8 cellular contexts compared by ENCODE assay signal in genomic region chr12:3655331-3655900, GRCh38.
A peak's percentile ranks its signal among the peaks of the same experiment; 100 is the strongest.
DNase-seq lines count a peak whose midpoint lies in the region; ATAC-seq lines count a peak whose summit lies in the region.

No MANE protein-coding gene starts in this region.

- H3K27me3 Mint-ChIP-seq in activated CD4-positive, alpha-beta T cell treated with anti-CD3 and anti-CD28 coated beads for 36 hours = no peaks in the 10 kb centered on the region

- no peak overlapping the region for H3K4me3 Mint-ChIP-seq in activated CD4-positive, alpha-beta T cell treated with anti-CD3 and anti-CD28 coated beads for 36 hours

- H3K9me3 Mint-ChIP-seq in activated CD4-positive, alpha-beta T cell treated with anti-CD3 and anti-CD28 coated beads for 36 hours (ENCODE audit: low read depth) = no peaks in the 10 kb centered on the region

- intact Hi-C loops in activated CD4-positive, alpha-beta T cell treated with anti-CD3 and anti-CD28 coated beads for 36 hours (cut with DNase I, micrococcal nuclease) = no loop called here

- no peak overlapping the region for H3K27ac Mint-ChIP-seq in activated CD4-positive, alpha-beta T cell treated with anti-CD3 and anti-CD28 coated beads for 36 hours

- H3K4me1 Mint-ChIP-seq in activated CD4-positive, alpha-beta T cell treated with anti-CD3 and anti-CD28 coated beads for 36 hours = no peaks in the 10 kb centered on the region

- peak; percentile 44 for ATAC-seq in activated CD4-positive, alpha-beta T cell treated with anti-CD3 and anti-CD28 coated beads for 36 hours

- peaks cover 31% of the 10 kb centered on the region for H3K36me3 Mint-ChIP-seq in activated CD4-positive, alpha-beta T cell treated with anti-CD3 and anti-CD28 coated beads for 36 hours (ENCODE audit: low read depth)

- POLR2A ChIA-PET in activated CD4-positive, alpha-beta T cell treated with anti-CD3 and anti-CD28 coated beads for 36 hours (lab: Charles Lee) = interaction anchor here (0.6 kb wide), 1 partner anchor 24 kb away, joined by 4 read pairs; no protein-coding TSS in a partner anchor

- in situ Hi-C loops in T47D (cut with HindIII; ENCODE audit: low pct_unique_long_range_greater_than_20kb, low sequenced_read_pairs) = no loop called here

- CTCF ChIA-PET in activated CD4-positive, alpha-beta T cell treated with anti-CD3 and anti-CD28 coated beads for 36 hours (lab: Charles Lee) = interaction anchor here (0.6 to 1.6 kb wide), 4 partner anchors 25 to 148 kb away, joined by 3 to 9 read pairs (median 4); no protein-coding TSS in a partner anchor

- DNase-seq in activated CD4-positive, alpha-beta T cell treated with anti-CD3 and anti-CD28 coated beads for 36 hours = peak; percentile 47
- DNase-seq in activated CD4-positive, alpha-beta T cell treated with anti-CD3 and anti-CD28 coated beads for 1 hour = no peak
- peak; percentile 61 for DNase-seq in NCI-H1694 treated with DMSO at 0.1 percent for 48 hours (lab: John Stamatoyannopoulos, UW)
- peak; percentile 3 to 30 for DNase-seq in T47D (ENCODE audit: low read depth in 1 of 2, low spot score in 1 of 2)
- peak; percentile 34 for DNase-seq in myocyte (ENCODE audit: low read depth)
- DNase-seq in activated effector memory CD4-positive, alpha-beta T cell treated with anti-CD3 and anti-CD28 coated beads, Interleukin-2, amount 50 U/mL, for 16 hours = no peak
- no peak for DNase-seq in effector CD4-positive, alpha-beta T cell
- DNase-seq in T1000 (lab: John Stamatoyannopoulos, UW) = no peak

Comparison
In these comparisons a context has a peak if more than half of its experiments do, and no peak if none do; other contexts are left out.
1. DNase-seq: peak in activated CD4-positive, alpha-beta T cell treated with anti-CD3 and anti-CD28 coated beads for 36 hours (single experiment), NCI-H1694 treated with DMSO at 0.1 percent for 48 hours (single experiment), T47D (2 of 2) and myocyte (single experiment); none in activated CD4-positive, alpha-beta T cell treated with anti-CD3 and anti-CD28 coated beads for 1 hour (single experiment), activated effector memory CD4-positive, alpha-beta T cell treated with anti-CD3 and anti-CD28 coated beads, Interleukin-2, amount 50 U/mL, for 16 hours (single experiment), effector CD4-positive, alpha-beta T cell (single experiment) and T1000 (single experiment).